ENCODE assay signal across 9 cellular contexts in the genomic region with DNA sequence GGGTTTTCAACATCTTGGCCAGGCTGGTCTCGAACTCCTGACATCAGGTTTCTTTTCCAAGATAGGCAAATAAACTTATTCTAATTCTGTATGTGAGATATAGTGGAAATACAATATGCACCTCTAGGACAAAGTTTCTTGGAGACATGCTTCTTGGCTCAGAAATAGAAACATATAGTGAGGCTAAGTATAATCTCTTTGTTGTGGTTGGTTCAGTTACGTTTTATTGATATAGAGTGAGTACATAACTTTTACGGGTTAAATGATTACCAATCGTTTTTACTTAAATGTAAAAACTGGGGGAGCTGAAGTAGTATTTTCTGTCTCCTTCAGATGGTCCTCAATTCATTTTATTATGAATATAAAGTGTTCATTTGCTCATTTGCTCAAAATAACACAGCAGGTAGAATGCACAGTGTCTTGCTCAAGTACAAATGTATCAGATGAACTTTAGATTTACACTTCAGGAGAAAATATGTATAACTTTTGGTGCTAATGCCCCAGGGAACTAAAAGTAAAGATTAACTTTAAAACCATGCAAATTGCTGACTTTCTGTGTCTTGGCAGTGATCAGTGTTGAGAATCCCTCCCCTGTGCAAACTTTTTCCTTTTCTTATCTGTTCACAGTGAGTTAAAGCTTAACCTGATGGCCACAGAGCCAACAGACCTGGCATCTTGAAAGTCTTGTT.
A peak's percentile ranks its signal among the peaks of the same experiment; 100 is the strongest.
DNase-seq lines count a peak whose midpoint lies in the region; ATAC-seq, FAIRE-seq and TF ChIP-seq lines count a peak whose summit lies in the region.
"Had no signal": no experiment of that assay in that cellular context is flagged by ENCODE, and none has a peak within 500 bp of the region (broad histone marks: within the 10 kb centered on the region; RNA-seq: fewer than 3 reads in every experiment).

No MANE protein-coding gene starts in this region.

- CTCF ChIA-PET in GM12878 (lab: Yijun Ruan, JAX), result interaction anchor here (0.8 to 10.2 kb wide), 11 partner anchors 20 to 89 kb away, joined by 3 to 70 read pairs (median 4); a partner anchor contains a TSS

- POLR2A ChIA-PET in GM12878 (lab: Charles Lee), result interaction anchor here (0.6 to 5.2 kb wide), 15 partner anchors 13 to 208 kb away, joined by 3 to 49 read pairs (median 8); a partner anchor contains a TSS

- DNase-seq in GM12878 (ENCODE audit: low read depth, low spot score) (peak; percentile 44), gastrocnemius medialis (no peak), NOMO-1 treated with dmso at 0.1 percent for 144 hours (lab: John Stamatoyannopoulos, UW; ENCODE audit: unreplicated experiment) (no peak), tibial nerve (ENCODE audit: low spot score in 2 of 2) (no peak)

- peak overlapping the region; percentile 66 for H3K4me2 ChIP-seq in GM12878 (ENCODE audit: control insufficient read depth, insufficient read depth)

- no peak overlapping the region for H2AFZ ChIP-seq in GM12878 (ENCODE audit: control insufficient read depth, low read depth, low read length)

- ATAC-seq in HG02970 (IDR thresholded peaks at IDR 0.05; ENCODE audit: low FRiP score, unreplicated experiment) (peak; percentile 42), GM12878 (peak; percentile 54), gastrocnemius medialis (no peak), HG03520 (IDR thresholded peaks at IDR 0.05; ENCODE audit: unreplicated experiment) (no peak), HG03039 (IDR thresholded peaks at IDR 0.05; ENCODE audit: unreplicated experiment) (no peak)

- H3K9me3 ChIP-seq in GM12878 (replicated peaks; ENCODE audit: control insufficient read depth, insufficient read depth, low read length) (no peaks in the 10 kb centered on the region), gastrocnemius medialis (no peaks in the 10 kb centered on the region), tibial nerve (no peaks in the 10 kb centered on the region)
- H3K9me3 ChIP-seq: thoracic aorta had no signal

- TF ChIP-seq RAD21 in GM12878 (IDR thresholded peaks at IDR 0.05; ENCODE audit: insufficient read depth, low read depth, low read length), result no peak

- TF ChIP-seq CTCF in GM12878 (IDR thresholded peaks at IDR 0.05 in 2 of 3, conservative IDR thresholded peaks at IDR 0.05 in 1 of 3; ENCODE audit: control insufficient read depth in 2 of 3, extremely low read depth in 1 of 3, insufficient read depth in 1 of 3, low read depth in 3 of 3, low read length in 3 of 3), result no peak
- TF ChIP-seq CTCF in gastrocnemius medialis (IDR thresholded peaks at IDR 0.05 in 4 of 5, conservative IDR thresholded peaks at IDR 0.05 in 1 of 5), result no peak
- no peak for TF ChIP-seq CTCF in tibial nerve (IDR thresholded peaks at IDR 0.05)

- H3K4me3 ChIP-seq in GM12878, result peak overlapping the region; percentile 33
- H3K4me3 ChIP-seq in gastrocnemius medialis, result peak overlapping the region in 3 of 4 donors; percentile 0 to 9 (median 8)
- H3K4me3 ChIP-seq in tibial nerve, result no peak overlapping the region
- H3K4me3 ChIP-seq: thoracic aorta had no signal

- H3K36me3 ChIP-seq in GM12878 (ENCODE audit: control insufficient read depth in 2 of 2, insufficient read depth in 2 of 2, low read length in 1 of 2), result no peaks in the 10 kb centered on the region
- H3K36me3 ChIP-seq in gastrocnemius medialis, result no peaks in the 10 kb centered on the region
- no peaks in the 10 kb centered on the region for H3K36me3 ChIP-seq in tibial nerve
- H3K36me3 ChIP-seq: thoracic aorta had no signal

- peak overlapping the region; percentile 38 for H3K27ac ChIP-seq in GM12878 (ENCODE audit: control insufficient read depth, insufficient read depth)
- H3K27ac ChIP-seq in gastrocnemius medialis, result peak overlapping the region; percentile 93 to 97 (median 96)
- H3K27ac ChIP-seq in tibial nerve, result peak overlapping the region in 2 of 4 donors; percentile 81 to 98

- BruUV-seq in GM12878 (replicated peaks; lab: Mats Ljungman, UMichigan), result no TSS peak

- H3K4me1 ChIP-seq in GM12878 (ENCODE audit: control insufficient read depth, insufficient read depth, low read length) (peaks cover 12% of the 10 kb centered on the region), gastrocnemius medialis (peaks cover 82 to 93% of the 10 kb centered on the region in 2 donors), tibial nerve (peaks cover 0 to 93% (median 50%) of the 10 kb centered on the region in 4 donors)

- intact Hi-C loops in GM12878 (cut with micrococcal nuclease; ENCODE audit: unreplicated experiment), result no loop called here
- intact Hi-C loops in gastrocnemius medialis (cut with DNase I; ENCODE audit: low total_unique reads), result no loop called here

- no peaks in the 10 kb centered on the region for H4K20me1 ChIP-seq in GM12878 (ENCODE audit: control insufficient read depth, insufficient read depth)

- H3K27me3 ChIP-seq in GM12878 (replicated peaks in 1 of 2; ENCODE audit: control insufficient read depth in 2 of 2, insufficient read depth in 2 of 2, low read length in 1 of 2) (no peaks in the 10 kb centered on the region), gastrocnemius medialis (no peaks in the 10 kb centered on the region), tibial nerve (no peaks in the 10 kb centered on the region)

- TF ChIP-seq POLR2A in GM19099 (IDR thresholded peaks at IDR 0.05; ENCODE audit: extremely low read depth, insufficient read length, low read depth) (peak; percentile 17), GM12878 (IDR thresholded peaks at IDR 0.05; ENCODE audit: low read depth, low read length) (no peak), gastrocnemius medialis (IDR thresholded peaks at IDR 0.05) (no peak), tibial nerve (IDR thresholded peaks at IDR 0.05) (no peak)

- H3K9ac ChIP-seq in GM12878 (ENCODE audit: control insufficient read depth, insufficient read depth, low read length), result peak overlapping the region; percentile 15; the same call in 1 of the 2 replicates

- in situ Hi-C loops in GM12878 (cut with MboI) (no loop called here), gastrocnemius medialis (cut with MboI; ENCODE audit: low sequenced_read_pairs in 4 of 4) (loop anchor here in 1 of 4 donors (25.0 kb wide), 1 partner anchor 100 kb away; no protein-coding TSS in a partner anchor)

- peaks cover 98% of the 10 kb centered on the region for H3K79me2 ChIP-seq in GM12878 (ENCODE audit: control insufficient read depth, insufficient read depth, low read length)

- TF ChIP-seq EP300 in GM12878 (IDR thresholded peaks at IDR 0.05; ENCODE audit: borderline replicate concordance in 1 of 2, control insufficient read depth in 1 of 2, low read depth in 2 of 2, low read length in 2 of 2) (no peak), tibial nerve (IDR thresholded peaks at IDR 0.05) (no peak)

- SMC1A ChIA-PET in GM12878 (lab: Charles Lee; ENCODE audit: uncharacterized antibody, unreplicated experiment), result interaction anchor here (1.0 to 12.8 kb wide), 28 partner anchors 7 to 417 kb away, joined by 3 to 268 read pairs (median 6); a partner anchor contains a TSS

- RAD21 ChIA-PET in GM12878 (lab: Charles Lee; ENCODE audit: unreplicated experiment), result interaction anchor here (0.7 to 11.5 kb wide), 18 partner anchors 12 to 90 kb away, joined by 3 to 267 read pairs (median 6); a partner anchor contains a TSS

- no peak for FAIRE-seq in GM12878 (lab: Jason Lieb, UNC)

- 40% methylated on average over 4 of the region's 4 CpGs for WGBS in GM12878 (ENCODE audit: insufficient coverage, insufficient replicate concordance, low lambda C conversion rate, missing lambda C conversion rate)
- WGBS in tibial nerve, 2 donors, result 72 to 73% methylated on average over 4 of the region's 4 CpGs

TF ChIP-seq in GM12878, 131 proteins besides CTCF, POLR2A, EP300 and RAD21:
- TF ChIP-seq RUNX3 (IDR thresholded peaks at IDR 0.05; ENCODE audit: low read length) (peak; percentile 49; the same call in 1 of the 2 replicates), TCF7 (IDR thresholded peaks at IDR 0.05; ENCODE audit: borderline replicate concordance) (peak; percentile 83), KAT2A (conservative IDR thresholded peaks at IDR 0.05; ENCODE audit: control insufficient read depth, low read depth, low read length) (no peak), MEF2B (IDR thresholded peaks at IDR 0.05; ENCODE audit: partially characterized antibody, poor library complexity, severe bottlenecking) (peak; percentile 61)
- TF ChIP-seq, protein P1, sequence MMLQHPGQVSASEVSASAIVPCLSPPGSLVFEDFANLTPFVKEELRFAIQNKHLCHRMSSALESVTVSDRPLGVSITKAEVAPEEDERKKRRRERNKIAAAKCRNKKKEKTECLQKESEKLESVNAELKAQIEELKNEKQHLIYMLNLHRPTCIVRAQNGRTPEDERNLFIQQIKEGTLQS (IDR thresholded peaks at IDR 0.05; ENCODE audit: borderline replicate concordance, extremely low read depth, low read depth, low read length), result no peak

Comparison
In these comparisons a context has a peak if more than half of its experiments do, and no peak if none do; other contexts are left out.
1. ATAC-seq: peak in HG02970 (single experiment) and GM12878 (single experiment); none in gastrocnemius medialis (0 of 2), HG03520 (single experiment) and HG03039 (single experiment).
2. H3K4me3 ChIP-seq: peak in GM12878 (single experiment) and gastrocnemius medialis (3 of 4); none in tibial nerve (0 of 4).